ENCODE assay signal across 15 cellular contexts in the genomic region with DNA sequence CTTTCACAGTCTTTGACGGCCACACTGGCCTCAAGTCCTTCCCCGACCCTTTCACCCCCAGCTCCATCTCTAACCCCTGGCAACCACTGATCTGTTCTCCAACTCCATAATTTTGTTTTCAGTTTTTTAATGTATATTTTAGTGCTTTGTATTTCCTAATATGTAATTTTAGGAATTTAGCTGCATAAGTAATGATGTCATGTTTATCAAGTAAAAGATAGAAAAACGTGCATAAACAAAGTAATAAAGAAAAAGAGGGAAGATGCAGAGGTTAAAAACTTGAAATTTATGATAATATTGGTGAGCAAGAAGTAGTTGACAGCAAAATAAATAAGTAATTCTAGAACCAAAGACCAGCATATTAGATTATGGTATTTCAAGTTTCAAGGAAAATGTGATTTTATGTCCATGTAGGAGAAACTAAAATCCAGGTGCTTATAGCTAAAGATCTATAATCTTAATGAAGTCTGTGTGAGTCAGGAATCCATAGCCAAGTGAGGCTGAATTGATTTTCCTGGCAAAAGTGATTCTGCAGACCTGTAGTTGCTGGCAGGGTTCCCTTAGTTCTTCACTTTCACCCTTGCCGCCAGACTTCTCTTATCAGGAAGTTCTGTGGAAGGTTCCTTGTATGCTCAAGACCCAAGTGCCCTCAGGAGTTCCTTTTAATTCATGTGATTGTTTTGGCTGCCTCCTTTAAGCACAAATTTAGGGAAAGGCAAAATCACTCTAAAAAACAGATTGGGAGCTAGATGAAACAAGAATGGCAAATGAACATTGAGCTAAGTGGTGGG. TPM values are rescaled to one million over a fixed set of nuclear protein-coding genes. Genes with fewer than 3 reads are reported as not detected.
"Had no signal": no experiment of that assay in that cellular context is flagged by ENCODE, and none has a peak within 500 bp of the region (broad histone marks: within the 10 kb centered on the region; RNA-seq: fewer than 3 reads in every experiment).

No MANE protein-coding gene starts in this region.

- H3K4me3 ChIP-seq: tibial artery, vagina had no signal

- H3K27ac ChIP-seq: tibial artery, vagina, WERI-Rb-1 had no signal

- ATAC-seq: activated naive CD4-positive, alpha-beta T cell treated with anti-CD3 and anti-CD28 coated beads, Interleukin-2, amount 50 U/mL, for 72 hours; stimulated activated effector memory CD8-positive, alpha-beta T cell treated with anti-CD3 and anti-CD28 coated beads, Interleukin-12 subunit alpha, Interleukin-12 subunit beta, amount 100 ng/mL, for 72 hours; T-cell had no signal

- DNase-seq: activated CD4-positive, alpha-beta T cell treated with anti-CD3 and anti-CD28 coated beads, Interleukin-2, amount 50 U/mL, for 48 hours; activated effector memory CD4-positive, alpha-beta T cell treated with anti-CD3 and anti-CD28 coated beads, Interleukin-2, amount 50 U/mL, for 16 hours; activated T-cell treated with anti-CD3 and anti-CD28 coated beads, Interleukin-2, amount 50 U/mL, for 24 hours; foreskin fibroblast; hypothalamus; kidney glomerular epithelial cell; posterior cingulate gyrus; retina; T-cell; T-helper 9 cell; tibial artery; WERI-Rb-1 had no signal

- H3K27me3 ChIP-seq: tibial artery, vagina had no signal

- H3K36me3 ChIP-seq: vagina had no signal

- H3K9me3 ChIP-seq: tibial artery, vagina had no signal

RNA-seq across cellular contexts. Expression of a gene that starts 53.9 kb away (rescaled TPM):
- total RNA-seq: activated naive CD4-positive, alpha-beta T cell treated with anti-CD3 and anti-CD28 coated beads, Interleukin-2, amount 50 U/mL, for 72 hours; vagina had no signal
